1 cellular context compared by ENCODE assay signal in genomic region chr11:62591448-62592215, GRCh38.
TF ChIP-seq lines count a peak whose summit lies in the region.

TUT1 (minus strand) TSS chr11:62591523; CDS start chr11:62591485, 38 bp downstream.

TF ChIP-seq in H1, 55 proteins besides CTCF, POLR2A, EP300 and RAD21 (continued from another document):
- TF ChIP-seq CHD7 (IDR thresholded peaks at IDR 0.05; ENCODE audit: insufficient replicate concordance, low read length) (no peak), TEAD4 (IDR thresholded peaks at IDR 0.05; ENCODE audit: low read depth, low read length) (0 out of 2 replicates have a peak, but pooled peaks have one; percentile 3), TAF7 (optimal IDR thresholded peaks at IDR 0.05; ENCODE audit: borderline replicate concordance, low read depth, low read length) (peak; percentile 78), RXRA (IDR thresholded peaks at IDR 0.05; ENCODE audit: insufficient read depth, low read depth, low read length) (no peak), CBX5 (IDR thresholded peaks at IDR 0.05; ENCODE audit: low read depth, low read length) (no peak), ZNF274 (IDR thresholded peaks at IDR 0.05; ENCODE audit: borderline replicate concordance, extremely low read depth, low read length) (no peak), SUZ12 (IDR thresholded peaks at IDR 0.05; ENCODE audit: low read length) (no peak), RBBP5 (IDR thresholded peaks at IDR 0.05; ENCODE audit: borderline replicate concordance, low read depth, low read length) (peak; percentile 62; the same call in 1 of the 2 replicates), CBX8 (IDR thresholded peaks at IDR 0.05; ENCODE audit: borderline replicate concordance, low read depth, low read length) (no peak), CEBPB (IDR thresholded peaks at IDR 0.05; ENCODE audit: low read depth, low read length) (no peak), TCF12 (IDR thresholded peaks at IDR 0.05; ENCODE audit: low read depth, low read length) (no peak), MAFK (IDR thresholded peaks at IDR 0.05; ENCODE audit: low read depth, low read length) (no peak), CREB1 (IDR thresholded peaks at IDR 0.05) (peak; percentile 96), BCL11A (IDR thresholded peaks at IDR 0.05; ENCODE audit: low read depth in 2 of 2, low read length in 2 of 2) (no peak), EZH2 (IDR thresholded peaks at IDR 0.05; ENCODE audit: low read depth, low read length, severe bottlenecking) (no peak), YY1 (IDR thresholded peaks at IDR 0.05; ENCODE audit: low read depth, low read length) (peak; percentile 82; the same call in 1 of the 2 replicates), NRF1 (IDR thresholded peaks at IDR 0.05; ENCODE audit: low read depth, low read length) (no peak), EGR1 (IDR thresholded peaks at IDR 0.05; ENCODE audit: borderline replicate concordance, low read depth, low read length) (no peak), POU5F1 (IDR thresholded peaks at IDR 0.05; ENCODE audit: low read depth, low read length) (peak; percentile 62; the same call in 1 of the 2 replicates), USF2 (IDR thresholded peaks at IDR 0.05; ENCODE audit: low read length) (no peak), TBP (IDR thresholded peaks at IDR 0.05; ENCODE audit: low read depth, low read length) (peak; percentile 91), ATF2 (IDR thresholded peaks at IDR 0.05; ENCODE audit: low read length) (peak; percentile 95), ATF3 (IDR thresholded peaks at IDR 0.05; ENCODE audit: insufficient read depth, low read depth, low read length) (no peak), CTBP2 (IDR thresholded peaks at IDR 0.05; ENCODE audit: borderline replicate concordance, insufficient read depth, insufficient read length, low read length) (no peak), NANOG (IDR thresholded peaks at IDR 0.05; ENCODE audit: insufficient read depth, low read depth, low read length, poor library complexity, severe bottlenecking) (peak; percentile 48), GABPA (IDR thresholded peaks at IDR 0.05; ENCODE audit: borderline replicate concordance, insufficient read depth, low read length) (peak; percentile 99), FOSL1 (IDR thresholded peaks at IDR 0.05; ENCODE audit: insufficient read depth, low read depth, low read length) (no peak), PHF8 (conservative IDR thresholded peaks at IDR 0.05; ENCODE audit: low read depth, low read length) (peak; percentile 42), RNF2 (IDR thresholded peaks at IDR 0.05; ENCODE audit: borderline replicate concordance, low read depth, low read length, missing control alignments, poor library complexity, severe bottlenecking) (no peak), SP1 (IDR thresholded peaks at IDR 0.05; ENCODE audit: low read depth, low read length) (peak; percentile 92), KDM4A (IDR thresholded peaks at IDR 0.05; ENCODE audit: low read depth, low read length, severe bottlenecking) (peak; percentile 32), SIX5 (IDR thresholded peaks at IDR 0.05; ENCODE audit: low read depth, low read length) (peak; percentile 44; the same call in 1 of the 2 replicates), ASH2L (IDR thresholded peaks at IDR 0.05; ENCODE audit: low read length) (peak; percentile 94), JUND (IDR thresholded peaks at IDR 0.05; ENCODE audit: low read length) (peak; percentile 67), KDM1A (IDR thresholded peaks at IDR 0.05; ENCODE audit: borderline replicate concordance, low read length) (no peak), SRF (IDR thresholded peaks at IDR 0.05; ENCODE audit: low read depth, low read length) (peak; percentile 49; the same call in 1 of the 2 replicates), BRCA1 (IDR thresholded peaks at IDR 0.05; ENCODE audit: low read depth, low read length) (no peak), SP4 (IDR thresholded peaks at IDR 0.05; ENCODE audit: low read length) (peak; percentile 96), CHD2 (IDR thresholded peaks at IDR 0.05; ENCODE audit: low read length) (peak; percentile 59; the same call in 1 of the 2 replicates), HDAC6 (IDR thresholded peaks at IDR 0.05; ENCODE audit: low read depth, low read length) (no peak), BACH1 (IDR thresholded peaks at IDR 0.05; ENCODE audit: low read length) (0 out of 2 replicates have a peak, but pooled peaks have one; percentile 40), E2F6 (IDR thresholded peaks at IDR 0.05) (peak; percentile 65), JUN (IDR thresholded peaks at IDR 0.05; ENCODE audit: low read depth, low read length) (no peak), SIN3A (conservative IDR thresholded peaks at IDR 0.05 in 1 of 2, IDR thresholded peaks at IDR 0.05 in 1 of 2; ENCODE audit: low read depth in 1 of 2, low read length in 2 of 2) (peak; percentile 92 to 97), GTF2F1 (IDR thresholded peaks at IDR 0.05; ENCODE audit: borderline replicate concordance, low read depth, low read length) (peak; percentile 80), CHD1 (IDR thresholded peaks at IDR 0.05; ENCODE audit: low read depth, low read length) (no peak), KDM5A (IDR thresholded peaks at IDR 0.05; ENCODE audit: low read length) (peak; percentile 79; the same call in 1 of the 2 replicates), SAP30 (IDR thresholded peaks at IDR 0.05; ENCODE audit: insufficient read depth, insufficient replicate concordance, low read length) (peak; percentile 71), HDAC2 (IDR thresholded peaks at IDR 0.05; ENCODE audit: borderline replicate concordance in 1 of 2, low read depth in 2 of 2, low read length in 2 of 2) (no peak), MAX (IDR thresholded peaks at IDR 0.05) (peak; percentile 79), TAF1 (IDR thresholded peaks at IDR 0.05; ENCODE audit: low read depth, low read length) (peak; percentile 97), RFX5 (IDR thresholded peaks at IDR 0.05; ENCODE audit: borderline replicate concordance, low read depth, low read length) (no peak; the same call in 1 of the 2 replicates)
